In genomic region chr5:31639488-31640011, GRCh38 we compare ENCODE assay signal across 8 cellular contexts. TPM values are rescaled to one million over a fixed set of nuclear protein-coding genes. Genes with fewer than 3 reads are reported as not detected.
DNase-seq lines count a peak whose midpoint lies in the region; ATAC-seq and TF ChIP-seq lines count a peak whose summit lies in the region.

No MANE protein-coding gene starts in this region.

- TF ChIP-seq CTCF in WI38 (IDR thresholded peaks at IDR 0.05; ENCODE audit: low read depth, low read length) (no peak), smooth muscle cell (IDR thresholded peaks at IDR 0.05; ENCODE audit: borderline replicate concordance, insufficient read depth, poor library complexity, severe bottlenecking) (no peak)

- H2AFZ ChIP-seq in smooth muscle cell (ENCODE audit: low read depth), result peak overlapping the region; percentile 19

- H4K20me1 ChIP-seq in smooth muscle cell (ENCODE audit: low read depth), result no peaks in the 10 kb centered on the region

- no peak overlapping the region for H3K9ac ChIP-seq in smooth muscle cell (ENCODE audit: low read depth)

- H3K27me3 ChIP-seq in smooth muscle cell (ENCODE audit: low read depth), result peaks cover 18% of the 10 kb centered on the region

- DNase-seq in NCI-H2227 (lab: John Stamatoyannopoulos, UW; ENCODE audit: unreplicated experiment) (peak; percentile 45), NCI-H2227 treated with DMSO at 0.1 percent for 48 hours (lab: John Stamatoyannopoulos, UW) (no peak), left cardiac atrium (peak; percentile 28), smooth muscle cell (lab: John Stamatoyannopoulos, UW; ENCODE audit: unreplicated experiment) (no peak), cerebellar nuclear complex (lab: John Stamatoyannopoulos, UW) (no peak), NOMO-1 (lab: John Stamatoyannopoulos, UW; ENCODE audit: unreplicated experiment in 2 of 2) (no peak)

- no peaks in the 10 kb centered on the region for H3K36me3 ChIP-seq in smooth muscle cell (ENCODE audit: low read depth)

- WGBS in smooth muscle cell (ENCODE audit: low lambda C conversion rate), result 4% methylated on average over 28 of the region's 41 CpGs

- no peaks in the 10 kb centered on the region for H3K9me3 ChIP-seq in smooth muscle cell (replicated peaks; ENCODE audit: low read depth)

- H3F3A ChIP-seq in smooth muscle cell (ENCODE audit: low read depth), result no peaks in the 10 kb centered on the region

- H3K4me1 ChIP-seq in smooth muscle cell (ENCODE audit: low read depth), result peaks cover 9% of the 10 kb centered on the region

- H3K4me3 ChIP-seq in WI38 (ENCODE audit: low read depth, low read length), result peak overlapping the region; percentile 64; the same call in 1 of the 2 replicates
- peak overlapping the region; percentile 71 for H3K4me3 ChIP-seq in smooth muscle cell

- no peak overlapping the region for H3K27ac ChIP-seq in smooth muscle cell (ENCODE audit: low read depth)

- peak overlapping the region; percentile 96 for H3K4me2 ChIP-seq in smooth muscle cell

- no peaks in the 10 kb centered on the region for H3K79me2 ChIP-seq in smooth muscle cell (ENCODE audit: low read depth)

- ATAC-seq in left cardiac atrium (peak; percentile 1 to 3), GM18520 (IDR thresholded peaks at IDR 0.05; ENCODE audit: unreplicated experiment) (no peak)

- intact Hi-C loops in left cardiac atrium (cut with DNase I), result loop anchor here in 1 of 2 donors (10.0 kb wide), 1 partner anchor 165 kb away; no protein-coding TSS in a partner anchor

RNA-seq across cellular contexts. Expression of gene PDZD2, which starts 0.6 kb away (rescaled TPM):
- 10 to 100 TPM; 66.2 to 77.3 TPM for total RNA-seq in left cardiac atrium
- 4.1 and 5.6 TPM in 2 replicates for total RNA-seq in smooth muscle cell
- polyA plus RNA-seq in smooth muscle cell, result 3.2 and 6.4 TPM in 2 replicates

Comparison
In these comparisons a context has a peak if more than half of its experiments do, and no peak if none do; other contexts are left out.
1. DNase-seq: peak in NCI-H2227 (single experiment) and left cardiac atrium (single experiment); none in NCI-H2227 treated with DMSO at 0.1 percent for 48 hours (single experiment), smooth muscle cell (single experiment), cerebellar nuclear complex (0 of 2) and NOMO-1 (0 of 2).
2. RNA of gene PDZD2, which starts 0.6 kb away (total RNA-seq): 66.2 to 77.3 TPM in left cardiac atrium; 4.1 to 5.6 TPM in smooth muscle cell; every median in the first group is over 10 times any median in the second.